Comparison of ENCODE assay signal across 15 cellular contexts in genomic region chr12:28489256-28489655, GRCh38.
DNase-seq lines count a peak whose midpoint lies in the region; FAIRE-seq and TF ChIP-seq lines count a peak whose summit lies in the region.
"Had no signal": no experiment of that assay in that cellular context is flagged by ENCODE, and none has a peak within 500 bp of the region (broad histone marks: within the 10 kb centered on the region; RNA-seq: fewer than 3 reads in every experiment).

No MANE protein-coding gene starts in this region.

- H3K9me2 ChIP-seq in GM23248 (ENCODE audit: insufficient read depth): no peaks in the 10 kb centered on the region

- DNase-seq in GM23248 (peak; percentile 72), astrocyte of the spinal cord (ENCODE audit: low read depth, low spot score) (peak; percentile 34), foreskin fibroblast (peak; percentile 41 to 65), uterus (no peak), urothelium cell line (ENCODE audit: low spot score) (no peak), frontal cortex (ENCODE audit: low spot score in 2 of 2) (no peak), kidney (no peak)
- DNase-seq: AML-193, left colon, MG63, NCI-H146, PC-3, T-helper 2 cell, WERI-Rb-1 had no signal

- H3K27me3 ChIP-seq in GM23248 (replicated peaks; ENCODE audit: insufficient read depth) (no peaks in the 10 kb centered on the region), uterus (no peaks in the 10 kb centered on the region)
- H3K27me3 ChIP-seq: MG63 had no signal

- no peaks in the 10 kb centered on the region for H4K20me1 ChIP-seq in GM23248 (ENCODE audit: insufficient read depth)

- H3F3A ChIP-seq in GM23248 (ENCODE audit: insufficient read depth): peaks cover 11% of the 10 kb centered on the region; the same call in 1 of the 2 replicates

- no peak for TF ChIP-seq CTCF in astrocyte of the spinal cord (IDR thresholded peaks at IDR 0.05; ENCODE audit: low read depth, low read length)
- no peak for TF ChIP-seq CTCF in foreskin fibroblast (IDR thresholded peaks at IDR 0.05; ENCODE audit: low read depth, low read length)
- no peak for TF ChIP-seq CTCF in uterus (IDR thresholded peaks at IDR 0.05)
- TF ChIP-seq CTCF in kidney (IDR thresholded peaks at IDR 0.05; ENCODE audit: borderline replicate concordance, extremely low read depth, insufficient read depth): no peak

- H3K9ac ChIP-seq in GM23248 (no peak overlapping the region; the same call in 1 of the 2 replicates), kidney (ENCODE audit: low read length in 2 of 2) (no peak overlapping the region)

- H3K36me3 ChIP-seq in GM23248 (ENCODE audit: low read depth) (no peaks in the 10 kb centered on the region), uterus (no peaks in the 10 kb centered on the region), kidney (ENCODE audit: control insufficient read depth in 1 of 2, insufficient read depth in 2 of 2, low read length in 2 of 2) (no peaks in the 10 kb centered on the region)
- H3K36me3 ChIP-seq: HAP-1, MG63, WERI-Rb-1 had no signal

- peak overlapping the region; percentile 47 for H3K4me2 ChIP-seq in GM23248 (ENCODE audit: unreplicated experiment)

- intact Hi-C loops in uterus (cut with DNase I; ENCODE audit: low total_unique reads): no loop called here
- intact Hi-C loops in kidney (cut with DNase I): no loop called here

- no peak overlapping the region for H3K4me3 ChIP-seq in GM23248
- H3K4me3 ChIP-seq in astrocyte of the spinal cord (ENCODE audit: low read depth, low read length): no peak overlapping the region
- no peak overlapping the region for H3K4me3 ChIP-seq in foreskin fibroblast (ENCODE audit: low read depth in 1 of 2, low read length in 2 of 2)
- H3K4me3 ChIP-seq in uterus: no peak overlapping the region
- H3K4me3 ChIP-seq in kidney (ENCODE audit: low read length in 2 of 2): no peak overlapping the region
- H3K4me3 ChIP-seq: HAP-1, MG63 had no signal

- in situ Hi-C loops in GM23248 (cut with MboI) (no loop called here), astrocyte of the spinal cord (cut with HindIII; ENCODE audit: low sequenced_read_pairs) (no loop called here)

- FAIRE-seq in urothelium cell line (lab: Jason Lieb, UNC): no peak
- FAIRE-seq in frontal cortex (lab: Jason Lieb, UNC): no peak
- no peak for FAIRE-seq in kidney (lab: Jason Lieb, UNC)

- H3K79me2 ChIP-seq in GM23248 (ENCODE audit: insufficient read depth): no peaks in the 10 kb centered on the region

- H3K9me3 ChIP-seq in GM23248 (ENCODE audit: low read depth) (no peaks in the 10 kb centered on the region), uterus (no peaks in the 10 kb centered on the region), kidney (ENCODE audit: control insufficient read depth in 1 of 2, low read length in 2 of 2) (no peaks in the 10 kb centered on the region)
- H3K9me3 ChIP-seq: HAP-1, MG63 had no signal

- H3K27ac ChIP-seq in GM23248: peak overlapping the region; percentile 23; the same call in 1 of the 2 replicates
- H3K27ac ChIP-seq in uterus: peak overlapping the region; percentile 9 to 65
- H3K27ac ChIP-seq in kidney (ENCODE audit: low read depth in 2 of 2, low read length in 2 of 2): no peak overlapping the region
- H3K27ac ChIP-seq: WERI-Rb-1 had no signal

- no peak overlapping the region for H2AFZ ChIP-seq in GM23248

- H3K4me1 ChIP-seq in GM23248 (ENCODE audit: insufficient read depth) (peaks cover 25% of the 10 kb centered on the region), uterus (peaks cover 0 to 4% of the 10 kb centered on the region in 2 donors), kidney (ENCODE audit: control insufficient read depth in 1 of 2, insufficient read depth in 1 of 2, low read depth in 1 of 2, low read length in 2 of 2) (no peaks in the 10 kb centered on the region)

- TF ChIP-seq POLR2A in uterus (IDR thresholded peaks at IDR 0.05): no peak

- WGBS in GM23248 (ENCODE audit: low coverage in 1 of 2, low lambda C conversion rate in 2 of 2, missing lambda C conversion rate in 2 of 2), 2 experiments: 0 to 1% methylated on average over 2 of the region's 2 CpGs

Comparison
In these comparisons a context has a peak if more than half of its experiments do, and no peak if none do; other contexts are left out.
1. DNase-seq: peak in GM23248 (single experiment), astrocyte of the spinal cord (single experiment) and foreskin fibroblast (2 of 2); none in uterus (0 of 2), urothelium cell line (single experiment), frontal cortex (0 of 2) and kidney (single experiment).
2. H3K27ac ChIP-seq: peak in GM23248 (single experiment) and uterus (2 of 2); none in kidney (0 of 2).